Comparison of ENCODE assay signal across 8 cellular contexts in genomic region chr9:123679330-123679987, GRCh38.
DNase-seq lines count a peak whose midpoint lies in the region; ATAC-seq and TF ChIP-seq lines count a peak whose summit lies in the region.

No MANE protein-coding gene starts in this region.

- H3K4me3 Mint-ChIP-seq in GM23338, result no peak overlapping the region

- H3K9me3 ChIP-seq in GM23248 (ENCODE audit: low read depth), result no peaks in the 10 kb centered on the region

- peaks cover 8% of the 10 kb centered on the region; the same call in 2 of the 3 replicates for H3K9me3 Mint-ChIP-seq in GM23338

- H4K20me1 ChIP-seq in GM23248 (ENCODE audit: insufficient read depth), result no peaks in the 10 kb centered on the region
- H4K20me1 ChIP-seq in GM23338 (replicated peaks; ENCODE audit: insufficient read depth), result no peaks in the 10 kb centered on the region; the same call in 1 of the 2 replicates

- H3K9me2 ChIP-seq in GM23248 (ENCODE audit: insufficient read depth), result no peaks in the 10 kb centered on the region
- no peaks in the 10 kb centered on the region for H3K9me2 ChIP-seq in GM23338 (ENCODE audit: insufficient read depth)

- no peak overlapping the region for H3K4me2 ChIP-seq in GM23248 (ENCODE audit: unreplicated experiment)
- no peak overlapping the region for H3K4me2 ChIP-seq in GM23338

- in situ Hi-C loops in GM23248 (cut with MboI), result no loop called here

- no peak overlapping the region for H3K4me3 ChIP-seq in choroid plexus epithelial cell (ENCODE audit: low read depth, low read length)
- no peak overlapping the region for H3K4me3 ChIP-seq in GM23248
- H3K4me3 ChIP-seq in GM23338, result no peak overlapping the region

- TF ChIP-seq CTCF in GM10248 (IDR thresholded peaks at IDR 0.05; ENCODE audit: control extremely low read depth, extremely low read depth, low read depth, missing control alignments) (no peak), choroid plexus epithelial cell (conservative IDR thresholded peaks at IDR 0.05; ENCODE audit: low read depth, low read length) (no peak), GM23338 (conservative IDR thresholded peaks at IDR 0.05; ENCODE audit: low read depth in 2 of 2) (no peak)

- H3K4me1 ChIP-seq in GM23248 (ENCODE audit: insufficient read depth) (peaks cover 2% of the 10 kb centered on the region; the same call in 1 of the 2 replicates), GM23338 (ENCODE audit: insufficient read depth) (no peaks in the 10 kb centered on the region)

- H3K36me3 Mint-ChIP-seq in GM23338 (ENCODE audit: low read depth), result peaks cover 24% of the 10 kb centered on the region

- no peak overlapping the region for H3K9ac ChIP-seq in GM23248

- H3K36me3 ChIP-seq in GM23248 (ENCODE audit: low read depth) (no peaks in the 10 kb centered on the region), GM23338 (ENCODE audit: insufficient read depth) (no peaks in the 10 kb centered on the region)

- H3K27me3 ChIP-seq in GM23248 (replicated peaks; ENCODE audit: insufficient read depth) (no peaks in the 10 kb centered on the region), GM23338 (ENCODE audit: insufficient read depth) (no peaks in the 10 kb centered on the region)

- H3K4me1 Mint-ChIP-seq in GM23338, result no peaks in the 10 kb centered on the region

- H3K27me3 Mint-ChIP-seq in GM23338 (ENCODE audit: insufficient read depth, low read depth, poor library complexity), result no peaks in the 10 kb centered on the region

- H2AFZ ChIP-seq in GM23248, result no peak overlapping the region
- H2AFZ ChIP-seq in GM23338, result no peak overlapping the region

- DNase-seq in GM10248 (ENCODE audit: extremely low spot score), result peak; percentile 82
- DNase-seq in choroid plexus epithelial cell (ENCODE audit: low read depth), result peak; percentile 51
- DNase-seq in GM23248, result no peak
- DNase-seq in GM23338 (ENCODE audit: low spot score), result no peak
- DNase-seq in middle frontal gyrus (ENCODE audit: extremely low spot score, low spot score), result no peak
- no peak for DNase-seq in pons (ENCODE audit: low spot score)

- peak; percentile 89 for ATAC-seq in GM19455 (IDR thresholded peaks at IDR 0.05; ENCODE audit: unreplicated experiment)
- ATAC-seq in HG03354 (IDR thresholded peaks at IDR 0.05; ENCODE audit: poor library complexity, severe bottlenecking, unreplicated experiment), result peak; percentile 97
- no peak for ATAC-seq in GM23338

- H3K27ac Mint-ChIP-seq in GM23338, result no peak overlapping the region

- H3K79me2 ChIP-seq in GM23248 (ENCODE audit: insufficient read depth) (no peaks in the 10 kb centered on the region), GM23338 (replicated peaks; ENCODE audit: insufficient read depth) (0 out of 2 replicates have a peak, but pooled peaks cover 3% of the 10 kb centered on the region)

- 93% methylated on average over 16 of the region's 16 CpGs for WGBS in GM23248 (ENCODE audit: low coverage in 1 of 2, low lambda C conversion rate in 2 of 2, missing lambda C conversion rate in 2 of 2), 2 experiments

- CTCF ChIA-PET in GM10248 (lab: Yijun Ruan, JAX), result interaction anchor here (0.9 to 2.7 kb wide), 8 partner anchors 8 to 375 kb away, joined by 3 to 9 read pairs (median 3); no protein-coding TSS in a partner anchor

- POLR2A ChIA-PET in GM10248 (lab: Yijun Ruan, JAX), result no interaction called here

- H3K27ac ChIP-seq in GM23248 (no peak overlapping the region), GM23338 (ENCODE audit: low read depth) (no peak overlapping the region)

- H3F3A ChIP-seq in GM23248 (ENCODE audit: insufficient read depth) (no peaks in the 10 kb centered on the region), GM23338 (replicated peaks; ENCODE audit: low read depth) (no peaks in the 10 kb centered on the region)

TF ChIP-seq in GM23338, 12 proteins besides CTCF, POLR2A, EP300 and RAD21 (continues in another document):
- TF ChIP-seq ETS1 (IDR thresholded peaks at IDR 0.05) (no peak), EZH2phosphoT487 (IDR thresholded peaks at IDR 0.05; ENCODE audit: unreplicated experiment) (no peak), JUNB (IDR thresholded peaks at IDR 0.05; ENCODE audit: unreplicated experiment) (no peak), EZH2 (IDR thresholded peaks at IDR 0.05; ENCODE audit: low read depth, unreplicated experiment) (no peak), CREB1 (CRISPR knock-in tag; IDR thresholded peaks at IDR 0.05; ENCODE audit: low read depth) (no peak), ZNF462 (CRISPR knock-in tag; IDR thresholded peaks at IDR 0.05) (no peak), ZNF114 (CRISPR knock-in tag; IDR thresholded peaks at IDR 0.05) (no peak), POLR2AphosphoS5 (IDR thresholded peaks at IDR 0.05; ENCODE audit: low read depth) (no peak), ZNF331 (CRISPR knock-in tag; IDR thresholded peaks at IDR 0.05; ENCODE audit: low read depth) (no peak), NANOG (IDR thresholded peaks at IDR 0.05; ENCODE audit: borderline replicate concordance) (no peak)

Comparison
In these comparisons a context has a peak if more than half of its experiments do, and no peak if none do; other contexts are left out.
1. DNase-seq: peak in GM10248 (single experiment) and choroid plexus epithelial cell (single experiment); none in GM23248 (single experiment), GM23338 (single experiment), middle frontal gyrus (single experiment) and pons (single experiment).